32 cellular contexts compared by ENCODE assay signal in the genomic region with DNA sequence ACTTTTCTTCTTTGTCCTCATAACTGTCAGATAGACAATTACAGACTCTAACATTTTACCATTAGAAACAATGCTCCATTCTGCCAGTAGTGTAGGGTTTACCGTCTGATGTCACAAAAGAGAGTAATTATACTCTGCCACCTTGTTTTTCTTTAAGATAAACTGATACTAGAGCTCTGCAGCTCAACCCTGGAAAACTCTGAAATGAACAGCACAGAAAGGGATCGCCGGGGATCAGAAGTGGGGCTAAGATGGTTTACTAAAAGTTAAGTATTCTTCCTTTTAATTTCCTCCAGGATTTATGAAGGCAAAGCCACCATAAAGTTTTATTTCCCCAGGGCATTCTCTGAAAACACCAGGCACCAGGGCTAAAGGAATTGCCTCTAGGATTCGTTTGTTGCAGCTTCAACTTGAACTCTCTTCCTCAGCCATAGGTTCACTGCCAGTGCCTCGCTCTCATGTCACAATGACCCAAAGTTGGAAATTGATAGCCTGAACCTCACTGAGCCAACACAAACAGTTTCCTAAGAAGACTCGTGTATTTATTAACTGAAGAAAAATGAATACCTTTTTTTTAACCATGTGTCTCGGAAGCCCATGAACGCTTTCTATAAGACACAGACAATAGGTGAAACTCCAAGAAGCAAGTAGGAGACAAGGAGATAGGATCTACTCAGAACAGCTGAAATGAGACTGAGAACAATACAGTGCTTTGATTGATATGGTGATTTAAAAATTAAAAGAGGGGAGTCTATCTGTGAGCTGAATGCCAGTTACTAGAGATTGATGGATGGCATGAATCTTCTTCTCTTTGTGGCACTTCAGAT.
DNase-seq lines count a peak whose midpoint lies in the region; ATAC-seq, FAIRE-seq and TF ChIP-seq lines count a peak whose summit lies in the region.
"Had no signal": no experiment of that assay in that cellular context is flagged by ENCODE, and none has a peak within 500 bp of the region (broad histone marks: within the 10 kb centered on the region; RNA-seq: fewer than 3 reads in every experiment).

No MANE protein-coding gene starts in this region.

- H2AFZ ChIP-seq in astrocyte (ENCODE audit: low read depth, low read length) (no peak overlapping the region), hepatocyte (peak overlapping the region; percentile 36)

- peaks cover 2% of the 10 kb centered on the region for H3K36me3 Mint-ChIP-seq in astrocyte (ENCODE audit: low read depth, unreplicated experiment)
- no peaks in the 10 kb centered on the region for H3K36me3 Mint-ChIP-seq in nephron progenitor cell (ENCODE audit: low read depth)
- no peaks in the 10 kb centered on the region for H3K36me3 Mint-ChIP-seq in type B pancreatic cell

- no peaks in the 10 kb centered on the region for H3K4me1 ChIP-seq in astrocyte (ENCODE audit: insufficient read depth, low read length)
- H3K4me1 ChIP-seq in hepatocyte (ENCODE audit: insufficient read depth) = peaks cover 3% of the 10 kb centered on the region
- no peaks in the 10 kb centered on the region for H3K4me1 ChIP-seq in small intestine (ENCODE audit: control insufficient read depth in 2 of 2, insufficient read depth in 1 of 2, low read depth in 1 of 2, low read length in 1 of 2)
- H3K4me1 ChIP-seq: BLaER1 treated with 17β-estradiol and CSF1 and Interleukin-3, amounts not matched to agents 10 nM and 100 nM; Peyer's patch; spleen; thyroid gland had no signal

- H3K9ac ChIP-seq in astrocyte (ENCODE audit: low read length) = no peak overlapping the region
- H3K9ac ChIP-seq: BLaER1 treated with 17β-estradiol and CSF1 and Interleukin-3, amounts not matched to agents 10 nM and 100 nM had no signal

- H3K9me3 Mint-ChIP-seq in astrocyte (ENCODE audit: unreplicated experiment) (no peaks in the 10 kb centered on the region), nephron progenitor cell (no peaks in the 10 kb centered on the region), type B pancreatic cell (no peaks in the 10 kb centered on the region)
- H3K9me3 Mint-ChIP-seq: activated naive CD4-positive, alpha-beta T cell treated with anti-CD3 and anti-CD28 coated beads for 36 hours; stimulated activated naive CD8-positive, alpha-beta T cell treated with anti-CD3 and anti-CD28 coated beads, Interleukin-15, amount 100 ng/mL, for 72 hours; T-helper 2 cell treated with Interferon-gamma antibody and Interleukin-4, amounts not matched to agents 5 μg/mL and 100 μg/mL, for 36 hours had no signal

- peaks cover 18% of the 10 kb centered on the region for H3K4me1 Mint-ChIP-seq in astrocyte (ENCODE audit: low read depth, unreplicated experiment)
- H3K4me1 Mint-ChIP-seq in nephron progenitor cell = peaks cover 19% of the 10 kb centered on the region
- peaks cover 20% of the 10 kb centered on the region for H3K4me1 Mint-ChIP-seq in type B pancreatic cell (ENCODE audit: unreplicated experiment)
- H3K4me1 Mint-ChIP-seq: activated CD4-positive, alpha-beta T cell treated with anti-CD3 and anti-CD28 coated beads for 36 hours; stimulated activated naive CD8-positive, alpha-beta T cell treated with anti-CD3 and anti-CD28 coated beads, Interleukin-15, amount 100 ng/mL, for 72 hours had no signal

- H3K27ac ChIP-seq in astrocyte (ENCODE audit: low read depth, low read length) = no peak overlapping the region
- peak overlapping the region; percentile 10 for H3K27ac ChIP-seq in hepatocyte
- no peak overlapping the region for H3K27ac ChIP-seq in small intestine (ENCODE audit: low read depth in 1 of 2, low read length in 1 of 2)
- H3K27ac ChIP-seq: BLaER1 treated with 17β-estradiol and CSF1 and Interleukin-3, amounts not matched to agents 10 nM and 100 nM; brain microvascular endothelial cell; Peyer's patch; spleen; thyroid gland had no signal

- peak overlapping the region; percentile 35 for H3K27ac Mint-ChIP-seq in astrocyte (ENCODE audit: unreplicated experiment)
- H3K27ac Mint-ChIP-seq in nephron progenitor cell = peak overlapping the region; percentile 10
- no peak overlapping the region for H3K27ac Mint-ChIP-seq in type B pancreatic cell
- H3K27ac Mint-ChIP-seq: activated CD4-positive, alpha-beta T cell treated with anti-CD3 and anti-CD28 coated beads for 36 hours; activated CD8-positive, alpha-beta T cell treated with anti-CD3 and anti-CD28 coated beads, Interleukin-2, amount 10 ng/mL, durations not matched to agents 7 days and 5 days; activated naive CD4-positive, alpha-beta T cell treated with anti-CD3 and anti-CD28 coated beads for 36 hours; stimulated activated naive CD8-positive, alpha-beta T cell treated with anti-CD3 and anti-CD28 coated beads, Interleukin-15, amount 100 ng/mL, for 72 hours; T-helper 2 cell treated with Interferon-gamma antibody and Interleukin-4, amounts not matched to agents 5 μg/mL and 100 μg/mL, for 36 hours had no signal

- no peak for ATAC-seq in HG02763 (IDR thresholded peaks at IDR 0.05; ENCODE audit: unreplicated experiment)
- ATAC-seq: activated CD4-positive, alpha-beta T cell treated with anti-CD3 and anti-CD28 coated beads for 36 hours; activated CD8-positive, alpha-beta T cell treated with anti-CD3 and anti-CD28 coated beads, Interleukin-2, amount 10 ng/mL, durations not matched to agents 7 days and 5 days; left cardiac atrium; stimulated activated naive CD8-positive, alpha-beta T cell treated with anti-CD3 and anti-CD28 coated beads, Interleukin-15, amount 100 ng/mL, for 72 hours had no signal

- H3K9me3 ChIP-seq in astrocyte (ENCODE audit: insufficient read depth, low read depth, low read length) (no peaks in the 10 kb centered on the region), hepatocyte (ENCODE audit: low read depth) (no peaks in the 10 kb centered on the region), small intestine (ENCODE audit: control insufficient read depth, low read depth) (no peaks in the 10 kb centered on the region)
- H3K9me3 ChIP-seq: Peyer's patch, spleen, thyroid gland had no signal

- H3K4me3 Mint-ChIP-seq in astrocyte (ENCODE audit: unreplicated experiment) (no peak overlapping the region), nephron progenitor cell (no peak overlapping the region), type B pancreatic cell (peak overlapping the region; percentile 19)
- H3K4me3 Mint-ChIP-seq: activated CD4-positive, alpha-beta T cell treated with anti-CD3 and anti-CD28 coated beads for 36 hours; activated CD8-positive, alpha-beta T cell treated with anti-CD3 and anti-CD28 coated beads, Interleukin-2, amount 10 ng/mL, durations not matched to agents 7 days and 5 days; activated naive CD4-positive, alpha-beta T cell treated with anti-CD3 and anti-CD28 coated beads for 36 hours; stimulated activated naive CD8-positive, alpha-beta T cell treated with anti-CD3 and anti-CD28 coated beads, Interleukin-15, amount 100 ng/mL, for 72 hours; T-helper 2 cell treated with Interferon-gamma antibody and Interleukin-4, amounts not matched to agents 5 μg/mL and 100 μg/mL, for 36 hours had no signal

- H3K4me2 ChIP-seq in astrocyte (ENCODE audit: low read length) (no peak overlapping the region), hepatocyte (peak overlapping the region; percentile 59)
- H3K4me2 ChIP-seq: BLaER1 treated with 17β-estradiol and CSF1 and Interleukin-3, amounts not matched to agents 10 nM and 100 nM had no signal

- FAIRE-seq in astrocyte (lab: Jason Lieb, UNC) (no peak), small intestine (lab: Jason Lieb, UNC) (no peak)
- FAIRE-seq: endothelial cell of umbilical vein, GM12891 had no signal

- WGBS in hepatocyte (ENCODE audit: low lambda C conversion rate, missing lambda C conversion rate) = 56% methylated on average over 8 of the region's 8 CpGs
- 54 to 65% (median 63%) methylated on average over 8 of the region's 8 CpGs for WGBS in small intestine, 3 donors

- no peaks in the 10 kb centered on the region for H3K79me2 ChIP-seq in astrocyte (ENCODE audit: insufficient read depth, low read length)
- no peaks in the 10 kb centered on the region for H3K79me2 ChIP-seq in hepatocyte

- H3K27me3 ChIP-seq in astrocyte (ENCODE audit: insufficient read depth, low read length) (peaks cover 4% of the 10 kb centered on the region), hepatocyte (no peaks in the 10 kb centered on the region), small intestine (ENCODE audit: control insufficient read depth in 2 of 2, insufficient read depth in 2 of 2, low read length in 2 of 2) (no peaks in the 10 kb centered on the region)
- H3K27me3 ChIP-seq: BLaER1 treated with 17β-estradiol and CSF1 and Interleukin-3, amounts not matched to agents 10 nM and 100 nM; brain microvascular endothelial cell; Peyer's patch; thyroid gland had no signal

- no peaks in the 10 kb centered on the region for H3K36me3 ChIP-seq in astrocyte (ENCODE audit: insufficient read depth, low read length)
- H3K36me3 ChIP-seq in hepatocyte (replicated peaks; ENCODE audit: insufficient read depth, low read depth) = no peaks in the 10 kb centered on the region
- H3K36me3 ChIP-seq in small intestine (ENCODE audit: control insufficient read depth in 2 of 2, insufficient read depth in 2 of 2, low read length in 2 of 2) = no peaks in the 10 kb centered on the region
- H3K36me3 ChIP-seq: BLaER1 treated with 17β-estradiol and CSF1 and Interleukin-3, amounts not matched to agents 10 nM and 100 nM; brain microvascular endothelial cell; Peyer's patch; spleen; thyroid gland had no signal

- no peak overlapping the region for H3K4me3 ChIP-seq in astrocyte (ENCODE audit: insufficient read depth, low read depth, low read length)
- H3K4me3 ChIP-seq in hepatocyte = no peak overlapping the region
- H3K4me3 ChIP-seq in small intestine (ENCODE audit: low read depth in 1 of 2, low read length in 2 of 2) = no peak overlapping the region
- H3K4me3 ChIP-seq: BLaER1 treated with 17β-estradiol and CSF1 and Interleukin-3, amounts not matched to agents 10 nM and 100 nM; Peyer's patch; spleen; thyroid gland had no signal

- DNase-seq in astrocyte (ENCODE audit: low read depth) (no peak), hepatocyte (ENCODE audit: low spot score) (no peak), nephron progenitor cell (no peak), type B pancreatic cell (ENCODE audit: extremely low spot score, unreplicated experiment) (no peak), small intestine (no peak), NCI-H2081 treated with DMSO at 0.1 percent for 48 hours (lab: John Stamatoyannopoulos, UW) (no peak)
- DNase-seq: activated CD4-positive, alpha-beta T cell treated with anti-CD3 and anti-CD28 coated beads for 36 hours; activated CD8-positive, alpha-beta T cell treated with anti-CD3 and anti-CD28 coated beads, Interleukin-2, amount 10 ng/mL, durations not matched to agents 7 days and 5 days; activated naive CD4-positive, alpha-beta T cell treated with anti-CD3 and anti-CD28 coated beads for 36 hours; brain microvascular endothelial cell; DMS153; HCEC 1CT; hippocampal formation; left cardiac atrium; mesenchymal stem cell; NCI-H1417; NCI-H2029 treated with DMSO at 0.1 percent for 48 hours; NCI-H446 treated with DMSO at 0.1 percent for 48 hours; NCI-H774; occipital lobe; Peyer's patch; SIG-M5; spleen; stimulated activated CD4-positive, alpha-beta T cell treated with anti-CD3 and anti-CD28 coated beads, Interleukin-2, amount 100 ng/mL, for 24 hours; stimulated activated CD8-positive, alpha-beta memory T cell treated with anti-CD3 and anti-CD28 coated beads, Interleukin-4, amount 100 ng/mL, for 48 hours; stimulated activated naive CD8-positive, alpha-beta T cell treated with anti-CD3 and anti-CD28 coated beads, Interleukin-15, amount 100 ng/mL, for 72 hours; thyroid gland had no signal

- H3K27me3 Mint-ChIP-seq in astrocyte (ENCODE audit: low read depth, unreplicated experiment) (peaks cover 1% of the 10 kb centered on the region), nephron progenitor cell (ENCODE audit: low read depth, poor library complexity) (peaks cover 4% of the 10 kb centered on the region), type B pancreatic cell (peaks cover 3% of the 10 kb centered on the region)

- TF ChIP-seq CTCF in astrocyte (IDR thresholded peaks at IDR 0.05; ENCODE audit: insufficient read depth, low read depth, low read length) = no peak
- TF ChIP-seq CTCF in hepatocyte (IDR thresholded peaks at IDR 0.05; ENCODE audit: poor library complexity) = no peak
- no peak for TF ChIP-seq CTCF in nephron progenitor cell (IDR thresholded peaks at IDR 0.05)
- TF ChIP-seq CTCF in type B pancreatic cell (conservative IDR thresholded peaks at IDR 0.05) = no peak

- H3K9me2 ChIP-seq in hepatocyte (replicated peaks; ENCODE audit: insufficient read depth) = no peaks in the 10 kb centered on the region

- H4K20me1 ChIP-seq in astrocyte (ENCODE audit: insufficient read depth, low read length) (no peaks in the 10 kb centered on the region), hepatocyte (ENCODE audit: insufficient read depth, poor library complexity, severe bottlenecking) (no peaks in the 10 kb centered on the region)
- H4K20me1 ChIP-seq: BLaER1 treated with 17β-estradiol and CSF1 and Interleukin-3, amounts not matched to agents 10 nM and 100 nM had no signal
